ENCODE assay signal across 1 cellular context in genomic region chr22:45272498-45272897, GRCh38.
TF ChIP-seq lines count a peak whose summit lies in the region.

No MANE protein-coding gene starts in this region.

TF ChIP-seq in HepG2, 621 proteins besides CTCF, POLR2A, EP300 and RAD21 (continued from another document and continues in another):
- 0 out of 2 replicates have a peak, but pooled peaks have one; percentile 37 for TF ChIP-seq ZFP90 (CRISPR knock-in tag; IDR thresholded peaks at IDR 0.05; ENCODE audit: borderline replicate concordance)
- TF ChIP-seq RFX5 (IDR thresholded peaks at IDR 0.05; ENCODE audit: low read depth, low read length), result no peak
- 0 out of 2 replicates have a peak, but pooled peaks have one; percentile 30 for TF ChIP-seq BORCS8-MEF2B (CRISPR knock-in tag; IDR thresholded peaks at IDR 0.05)
- no peak; the same call in none of the 2 replicates for TF ChIP-seq BRD4 (CRISPR knock-in tag; IDR thresholded peaks at IDR 0.05)
- no peak for TF ChIP-seq YEATS2 (CRISPR knock-in tag; IDR thresholded peaks at IDR 0.05; ENCODE audit: borderline replicate concordance)
- peak; percentile 52; the same call in 1 of the 2 replicates for TF ChIP-seq MLX (CRISPR knock-in tag; IDR thresholded peaks at IDR 0.05)
- 0 out of 2 replicates have a peak, but pooled peaks have one; percentile 57 for TF ChIP-seq HNF1B (CRISPR knock-in tag; IDR thresholded peaks at IDR 0.05)
- TF ChIP-seq ZNF124 (CRISPR knock-in tag; IDR thresholded peaks at IDR 0.05), result no peak
- TF ChIP-seq ARID2 (CRISPR knock-in tag; IDR thresholded peaks at IDR 0.05; ENCODE audit: borderline replicate concordance), result 0 out of 2 replicates have a peak, but pooled peaks have one; percentile 46
- peak; percentile 57; the same call in 1 of the 2 replicates for TF ChIP-seq HDAC1 (CRISPR knock-in tag; IDR thresholded peaks at IDR 0.05)
- TF ChIP-seq ARNT (IDR thresholded peaks at IDR 0.05), result no peak
- TF ChIP-seq ETV5 (CRISPR knock-in tag; IDR thresholded peaks at IDR 0.05; ENCODE audit: borderline replicate concordance), result peak; percentile 34; the same call in 1 of the 2 replicates
- no peak for TF ChIP-seq ZBTB8A (CRISPR knock-in tag; IDR thresholded peaks at IDR 0.05; ENCODE audit: borderline replicate concordance, low read depth)
- TF ChIP-seq ZNF10 (CRISPR knock-in tag; IDR thresholded peaks at IDR 0.05; ENCODE audit: borderline replicate concordance, low read depth), result no peak
- no peak for TF ChIP-seq ZNF326 (CRISPR knock-in tag; IDR thresholded peaks at IDR 0.05; ENCODE audit: borderline replicate concordance)
- no peak for TF ChIP-seq FOXA1 (IDR thresholded peaks at IDR 0.05)
- 0 out of 2 replicates have a peak, but pooled peaks have one; percentile 4 for TF ChIP-seq FOXA1 (CRISPR knock-in tag; IDR thresholded peaks at IDR 0.05)
- no peak for TF ChIP-seq CEBPZ (IDR thresholded peaks at IDR 0.05; ENCODE audit: low read length)
- no peak for TF ChIP-seq E2F2 (CRISPR knock-in tag; IDR thresholded peaks at IDR 0.05; ENCODE audit: borderline replicate concordance)
- no peak for TF ChIP-seq HNRNPL (IDR thresholded peaks at IDR 0.05; ENCODE audit: low read depth, low read length)
- peak; percentile 54 for TF ChIP-seq ELF3 (CRISPR knock-in tag; IDR thresholded peaks at IDR 0.05)
- no peak for TF ChIP-seq ZNF782 (CRISPR knock-in tag; IDR thresholded peaks at IDR 0.05; ENCODE audit: borderline replicate concordance)
- 0 out of 2 replicates have a peak, but pooled peaks have one; percentile 34 for TF ChIP-seq ZNF670 (CRISPR knock-in tag; IDR thresholded peaks at IDR 0.05; ENCODE audit: borderline replicate concordance)
- TF ChIP-seq ESRRA (CRISPR knock-in tag; IDR thresholded peaks at IDR 0.05; ENCODE audit: low read depth), result no peak
- no peak for TF ChIP-seq ZMAT5 (CRISPR knock-in tag; IDR thresholded peaks at IDR 0.05; ENCODE audit: borderline replicate concordance, low read depth)
- 0 out of 2 replicates have a peak, but pooled peaks have one; percentile 6 for TF ChIP-seq FOXO1 (CRISPR knock-in tag; IDR thresholded peaks at IDR 0.05)
- TF ChIP-seq RBFOX2 (IDR thresholded peaks at IDR 0.05; ENCODE audit: low read depth, low read length), result peak; percentile 47; the same call in 1 of the 2 replicates
- TF ChIP-seq FOXP1 (IDR thresholded peaks at IDR 0.05), result no peak
- TF ChIP-seq FOXP1 (CRISPR knock-in tag; IDR thresholded peaks at IDR 0.05), result no peak
- TF ChIP-seq NR3C1 (CRISPR knock-in tag; IDR thresholded peaks at IDR 0.05), result no peak
- TF ChIP-seq FIP1L1 (IDR thresholded peaks at IDR 0.05; ENCODE audit: borderline replicate concordance, insufficient read depth, low read depth, low read length), result no peak
- no peak for TF ChIP-seq ZNF282 (IDR thresholded peaks at IDR 0.05; ENCODE audit: partially characterized antibody)
- TF ChIP-seq ZBTB25 (CRISPR knock-in tag; IDR thresholded peaks at IDR 0.05), result no peak
- TF ChIP-seq MNT (IDR thresholded peaks at IDR 0.05), result no peak
- TF ChIP-seq NONO (IDR thresholded peaks at IDR 0.05), result no peak
- no peak; the same call in 1 of the 2 replicates for TF ChIP-seq NONO (CRISPR knock-in tag; conservative IDR thresholded peaks at IDR 0.05)
- TF ChIP-seq ZNF777 (CRISPR knock-in tag; IDR thresholded peaks at IDR 0.05), result no peak
- TF ChIP-seq ZNF563 (CRISPR knock-in tag; IDR thresholded peaks at IDR 0.05), result no peak
- no peak for TF ChIP-seq WIZ (CRISPR knock-in tag; IDR thresholded peaks at IDR 0.05)
- no peak for TF ChIP-seq FOXM1 (CRISPR knock-in tag; IDR thresholded peaks at IDR 0.05)
- no peak for TF ChIP-seq THRA (CRISPR knock-in tag; IDR thresholded peaks at IDR 0.05; ENCODE audit: borderline replicate concordance)
- no peak for TF ChIP-seq JUND (CRISPR knock-in tag; IDR thresholded peaks at IDR 0.05)
- TF ChIP-seq TOPORS (CRISPR knock-in tag; IDR thresholded peaks at IDR 0.05), result no peak
- TF ChIP-seq KAT8 (CRISPR knock-in tag; IDR thresholded peaks at IDR 0.05), result no peak
- no peak for TF ChIP-seq AFF4 (CRISPR knock-in tag; IDR thresholded peaks at IDR 0.05)
- no peak for TF ChIP-seq ZNF232 (CRISPR knock-in tag; IDR thresholded peaks at IDR 0.05; ENCODE audit: borderline replicate concordance)
- TF ChIP-seq ZNF30 (CRISPR knock-in tag; IDR thresholded peaks at IDR 0.05), result no peak
- TF ChIP-seq ZHX1 (CRISPR knock-in tag; IDR thresholded peaks at IDR 0.05; ENCODE audit: low read depth), result no peak
- no peak for TF ChIP-seq RXRB (CRISPR knock-in tag; IDR thresholded peaks at IDR 0.05; ENCODE audit: borderline replicate concordance)
- no peak for TF ChIP-seq ZNF780A (CRISPR knock-in tag; IDR thresholded peaks at IDR 0.05)
- no peak for TF ChIP-seq ZNF180 (CRISPR knock-in tag; IDR thresholded peaks at IDR 0.05; ENCODE audit: borderline replicate concordance, low read depth)
